In the genomic region with DNA sequence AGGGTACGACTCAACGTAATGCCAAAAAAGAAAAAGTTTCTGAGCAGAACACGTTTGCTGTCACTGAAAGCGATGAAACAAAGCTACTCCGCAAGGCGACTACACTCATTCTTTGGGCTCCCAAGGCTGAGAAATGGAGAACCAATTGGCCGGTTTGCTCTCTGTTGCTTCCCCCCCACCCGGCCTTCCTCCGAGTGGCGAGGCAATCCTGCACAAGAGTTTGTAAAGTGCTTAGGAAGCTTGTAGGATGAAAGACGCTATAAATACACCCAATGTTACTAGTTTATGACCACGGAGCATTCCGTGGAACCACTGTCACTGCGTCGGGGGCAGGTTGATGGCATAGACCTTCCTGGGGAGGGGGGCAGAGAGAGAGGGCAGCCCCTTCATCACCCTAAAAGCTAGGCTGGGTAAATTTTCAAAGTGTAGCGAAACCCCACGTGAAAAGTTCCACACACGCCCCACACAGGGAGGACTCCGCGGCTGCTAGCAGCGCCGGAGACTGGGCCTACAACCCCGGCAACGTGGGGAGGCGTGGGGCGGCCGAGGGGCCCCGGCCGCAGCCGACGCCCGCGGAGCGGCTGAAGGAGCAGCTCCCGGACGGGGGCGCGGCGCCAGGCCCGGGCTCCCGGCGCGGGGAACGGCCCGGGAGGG, we compare ENCODE assay signal across 8 cellular contexts. TPM values are rescaled to one million over a fixed set of nuclear protein-coding genes. Genes with fewer than 3 reads are reported as not detected.
DNase-seq lines count a peak whose midpoint lies in the region; ATAC-seq and TF ChIP-seq lines count a peak whose summit lies in the region.

No MANE protein-coding gene starts in this region.

- H2AFZ ChIP-seq in smooth muscle cell (ENCODE audit: low read depth) = no peak overlapping the region

- H3K79me2 ChIP-seq in smooth muscle cell (ENCODE audit: low read depth) = peaks cover 52% of the 10 kb centered on the region

- peaks cover 7 to 19% (median 11%) of the 10 kb centered on the region in 3 donors for H3K27me3 Mint-ChIP-seq in immature natural killer cell (ENCODE audit: low read depth in 3 of 3)

- ATAC-seq in HG03045 (IDR thresholded peaks at IDR 0.05; ENCODE audit: unreplicated experiment) = peak; percentile 6

- H3K4me2 ChIP-seq in smooth muscle cell = peak overlapping the region; percentile 93

- 1% methylated on average over 30 of the region's 45 CpGs for WGBS in smooth muscle cell (ENCODE audit: low lambda C conversion rate)

- peak overlapping the region; percentile 88 for H3K27ac ChIP-seq in SJCRH30
- H3K27ac ChIP-seq in brain microvascular endothelial cell = peak overlapping the region; percentile 81
- H3K27ac ChIP-seq in smooth muscle cell (ENCODE audit: low read depth) = peak overlapping the region; percentile 54

- DNase-seq in NK-92 treated with Interleukin-12 subunit alpha and Interleukin-12 subunit beta, amount 100 ng/mL, for 24 hours (lab: John Stamatoyannopoulos, UW) = peak; percentile 7
- no peak for DNase-seq in NK-92 (lab: John Stamatoyannopoulos, UW; ENCODE audit: unreplicated experiment)
- peak; percentile 51 to 66 for DNase-seq in SJCRH30
- DNase-seq in brain microvascular endothelial cell = peak; percentile 30
- peak in 2 of 3 donors; percentile 11 to 21 for DNase-seq in immature natural killer cell
- peak; percentile 4 for DNase-seq in smooth muscle cell (lab: John Stamatoyannopoulos, UW; ENCODE audit: unreplicated experiment)
- DNase-seq in NCI-H2029 (lab: John Stamatoyannopoulos, UW) = no peak

- H3K27ac Mint-ChIP-seq in immature natural killer cell = peak overlapping the region; percentile 88 to 96 (median 92)

- H4K20me1 ChIP-seq in smooth muscle cell (ENCODE audit: low read depth) = peaks cover 52% of the 10 kb centered on the region

- H3K4me1 ChIP-seq in SJCRH30 = peaks cover 15% of the 10 kb centered on the region
- H3K4me1 ChIP-seq in smooth muscle cell (ENCODE audit: low read depth) = peaks cover 26% of the 10 kb centered on the region

- in situ Hi-C loops in brain microvascular endothelial cell (cut with HindIII; ENCODE audit: low pct_ligation_motif_present, low sequenced_read_pairs) = no loop called here

- no peaks in the 10 kb centered on the region for H3K36me3 Mint-ChIP-seq in immature natural killer cell

- H3K4me3 Mint-ChIP-seq in immature natural killer cell = peak overlapping the region; percentile 93 to 98 (median 97)

- H3K9me3 ChIP-seq in SJCRH30 (replicated peaks) (no peaks in the 10 kb centered on the region), smooth muscle cell (replicated peaks; ENCODE audit: low read depth) (no peaks in the 10 kb centered on the region)

- peaks cover 23% of the 10 kb centered on the region for H3K36me3 ChIP-seq in SJCRH30
- H3K36me3 ChIP-seq in brain microvascular endothelial cell (replicated peaks) = no peaks in the 10 kb centered on the region
- H3K36me3 ChIP-seq in smooth muscle cell (ENCODE audit: low read depth) = no peaks in the 10 kb centered on the region

- no peaks in the 10 kb centered on the region for H3F3A ChIP-seq in smooth muscle cell (ENCODE audit: low read depth)

- H3K4me3 ChIP-seq in SJCRH30 (peak overlapping the region; percentile 94), brain microvascular endothelial cell (ENCODE audit: low read depth, low read length) (peak overlapping the region; percentile 85), smooth muscle cell (peak overlapping the region; percentile 88)

- TF ChIP-seq CTCF in brain microvascular endothelial cell (IDR thresholded peaks at IDR 0.05; ENCODE audit: low read depth, low read length, missing control alignments) = no peak
- no peak for TF ChIP-seq CTCF in smooth muscle cell (IDR thresholded peaks at IDR 0.05; ENCODE audit: borderline replicate concordance, insufficient read depth, poor library complexity, severe bottlenecking)

- H3K27me3 ChIP-seq in SJCRH30 = no peaks in the 10 kb centered on the region
- H3K27me3 ChIP-seq in brain microvascular endothelial cell (replicated peaks) = no peaks in the 10 kb centered on the region
- H3K27me3 ChIP-seq in smooth muscle cell (ENCODE audit: low read depth) = no peaks in the 10 kb centered on the region

- H3K4me1 Mint-ChIP-seq in immature natural killer cell = peaks cover 54 to 60% of the 10 kb centered on the region in 2 donors

- peak overlapping the region; percentile 76 for H3K9ac ChIP-seq in smooth muscle cell (ENCODE audit: low read depth)

- no peaks in the 10 kb centered on the region for H3K9me3 Mint-ChIP-seq in immature natural killer cell

RNA-seq across cellular contexts. Expression of gene CUL3, which starts 0.9 kb away (rescaled TPM):
- total RNA-seq in SJCRH30 (2014; rRNA removed; shearing (Covaris generic)) = 158 and 160 TPM in 2 replicates
- polyA plus RNA-seq in immature natural killer cell (10 to 100 TPM; 13.6 to 36.3 (median 18.5) TPM), smooth muscle cell (63.4 and 65.8 TPM in 2 replicates)
- 95.0 and 109 TPM in 2 replicates for total RNA-seq in smooth muscle cell

Comparison
In these comparisons a context has a peak if more than half of its experiments do, and no peak if none do; other contexts are left out.
1. DNase-seq: peak in NK-92 treated with Interleukin-12 subunit alpha and Interleukin-12 subunit beta, amount 100 ng/mL, for 24 hours (single experiment), SJCRH30 (2 of 2), brain microvascular endothelial cell (single experiment), immature natural killer cell (2 of 3) and smooth muscle cell (single experiment); none in NK-92 (single experiment) and NCI-H2029 (single experiment).
2. Peak in every context shown above with its lines, with median percentiles within 50 percentile points of each other: H3K27ac ChIP-seq and H3K4me3 ChIP-seq.